ENCODE assay signal across 33 cellular contexts in genomic region chr2:166269322-166269721, GRCh38.
DNase-seq lines count a peak whose midpoint lies in the region; ATAC-seq and TF ChIP-seq lines count a peak whose summit lies in the region.
"Had no signal": no experiment of that assay in that cellular context is flagged by ENCODE, and none has a peak within 500 bp of the region (broad histone marks: within the 10 kb centered on the region; RNA-seq: fewer than 3 reads in every experiment).

No MANE protein-coding gene starts in this region.

- H3K9me3 Mint-ChIP-seq in neural progenitor cell, result no peaks in the 10 kb centered on the region
- H3K9me3 Mint-ChIP-seq: CD4-positive, alpha-beta T cell; CD8-positive, alpha-beta T cell had no signal

- H3K27me3 ChIP-seq in PC-3 (ENCODE audit: low read length) (no peaks in the 10 kb centered on the region), neural progenitor cell (no peaks in the 10 kb centered on the region)
- H3K27me3 ChIP-seq: BE2C; BLaER1; BLaER1 treated with 17β-estradiol and CSF1 and Interleukin-3, amounts not matched to agents 10 nM and 100 nM had no signal

- POLR2A ChIA-PET in PC-3 (lab: Charles Lee; ENCODE audit: unreplicated experiment), result interaction anchor here (0.5 kb wide), 1 partner anchor 24 kb away, joined by 3 read pairs; no protein-coding TSS in a partner anchor

- no peak overlapping the region for H3K4me3 Mint-ChIP-seq in neural progenitor cell
- H3K4me3 Mint-ChIP-seq: B cell; CD14-positive monocyte; CD4-positive, alpha-beta memory T cell; CD4-positive, alpha-beta T cell; CD4-positive, CD25-positive, alpha-beta regulatory T cell; CD8-positive, alpha-beta memory T cell; CD8-positive, alpha-beta T cell had no signal

- no peak overlapping the region for H3K27ac ChIP-seq in PC-3 (ENCODE audit: low read length)
- H3K27ac ChIP-seq in neural progenitor cell, result no peak overlapping the region
- H3K27ac ChIP-seq: 22Rv1; A549; BLaER1; BLaER1 treated with 17β-estradiol and CSF1 and Interleukin-3, amounts not matched to agents 10 nM and 100 nM; C4-2B had no signal

- CTCF ChIA-PET in PC-3 (lab: Charles Lee), result no interaction called here

- H3K4me1 ChIP-seq in PC-3 (ENCODE audit: insufficient read depth, low read length), result no peaks in the 10 kb centered on the region; the same call in 1 of the 2 replicates
- no peaks in the 10 kb centered on the region for H3K4me1 ChIP-seq in mucosa of descending colon (ENCODE audit: low read depth)
- no peaks in the 10 kb centered on the region for H3K4me1 ChIP-seq in neural progenitor cell
- H3K4me1 ChIP-seq: A549; BE2C; BLaER1; BLaER1 treated with 17β-estradiol and CSF1 and Interleukin-3, amounts not matched to agents 10 nM and 100 nM; Caco-2 had no signal

- no peaks in the 10 kb centered on the region for H4K20me1 ChIP-seq in PC-3 (ENCODE audit: low read length)
- no peaks in the 10 kb centered on the region for H4K20me1 ChIP-seq in neural progenitor cell (ENCODE audit: low read depth)
- H4K20me1 ChIP-seq: BLaER1; BLaER1 treated with 17β-estradiol and CSF1 and Interleukin-3, amounts not matched to agents 10 nM and 100 nM had no signal

- H2AFZ ChIP-seq in PC-3 (ENCODE audit: low read length) (no peak overlapping the region), neural progenitor cell (replicated peaks) (no peak overlapping the region)

- no peaks in the 10 kb centered on the region for H3K9me3 ChIP-seq in PC-3 (ENCODE audit: low read length)
- H3K9me3 ChIP-seq in mucosa of descending colon, result no peaks in the 10 kb centered on the region
- no peaks in the 10 kb centered on the region for H3K9me3 ChIP-seq in neural progenitor cell (ENCODE audit: low read depth)
- H3K9me3 ChIP-seq: A549; BE2C; BLaER1; BLaER1 treated with 17β-estradiol and CSF1 and Interleukin-3, amounts not matched to agents 10 nM and 100 nM; Caco-2 had no signal

- no peaks in the 10 kb centered on the region for H3K36me3 Mint-ChIP-seq in neural progenitor cell
- H3K36me3 Mint-ChIP-seq: CD4-positive, alpha-beta memory T cell; CD4-positive, CD25-positive, alpha-beta regulatory T cell; CD8-positive, alpha-beta memory T cell; CD8-positive, alpha-beta T cell had no signal

- H3K9ac ChIP-seq in PC-3 (ENCODE audit: low read length) (no peak overlapping the region), neural progenitor cell (no peak overlapping the region)
- H3K9ac ChIP-seq: BLaER1; BLaER1 treated with 17β-estradiol and CSF1 and Interleukin-3, amounts not matched to agents 10 nM and 100 nM had no signal

- no peak for DNase-seq in PC-3
- no peak for DNase-seq in left colon
- DNase-seq in mucosa of descending colon, result no peak
- no peak for DNase-seq in DMS114 treated with DMSO at 0.1 percent for 48 hours (lab: John Stamatoyannopoulos, UW; ENCODE audit: unreplicated experiment)
- no peak for DNase-seq in neural progenitor cell (ENCODE audit: low spot score)
- DNase-seq: 8988T; ACHN; AML-193; BE2C; C1 segment of cervical spinal cord; Caco-2; Calu3; CD4-positive, alpha-beta memory T cell; CD4-positive, alpha-beta T cell; CD4-positive, CD25-positive, alpha-beta regulatory T cell; CD8-positive, alpha-beta memory T cell; CD8-positive, alpha-beta T cell; COR-L47; DMS 273 treated with DMSO at 0.1 percent for 48 hours; DMS153; DMS53; DMS79; DMS79 treated with DMSO at 0.1 percent for 48 hours; DND-41; EL had no signal

- intact Hi-C loops in PC-3 (cut with micrococcal nuclease), result no loop called here
- intact Hi-C loops in left colon (cut with DNase I, micrococcal nuclease), result no loop called here
- intact Hi-C loops in mucosa of descending colon (cut with DNase I, micrococcal nuclease), result no loop called here

- BruUV-seq in PC-3 (replicated peaks; lab: Mats Ljungman, UMichigan), result no TSS peak

- no peak overlapping the region for H3K4me3 ChIP-seq in PC-3 (ENCODE audit: low read length)
- H3K4me3 ChIP-seq in mucosa of descending colon, result no peak overlapping the region
- H3K4me3 ChIP-seq in neural progenitor cell, result no peak overlapping the region
- H3K4me3 ChIP-seq: A549; BLaER1; BLaER1 treated with 17β-estradiol and CSF1 and Interleukin-3, amounts not matched to agents 10 nM and 100 nM had no signal

- H3K4me1 Mint-ChIP-seq in neural progenitor cell, result no peaks in the 10 kb centered on the region
- H3K4me1 Mint-ChIP-seq: B cell; CD14-positive monocyte; CD4-positive, alpha-beta memory T cell; CD4-positive, CD25-positive, alpha-beta regulatory T cell; CD8-positive, alpha-beta memory T cell had no signal

- no peak for TF ChIP-seq CTCF in PC-3 (conservative IDR thresholded peaks at IDR 0.05; ENCODE audit: low read depth, low read length)
- no peak for TF ChIP-seq CTCF in mucosa of descending colon (IDR thresholded peaks at IDR 0.05)
- no peak for TF ChIP-seq CTCF in neural progenitor cell (IDR thresholded peaks at IDR 0.05)

- H3K36me3 ChIP-seq in PC-3 (ENCODE audit: low read depth, low read length), result no peaks in the 10 kb centered on the region
- H3K36me3 ChIP-seq in mucosa of descending colon (ENCODE audit: low read depth), result no peaks in the 10 kb centered on the region
- no peaks in the 10 kb centered on the region for H3K36me3 ChIP-seq in neural progenitor cell
- H3K36me3 ChIP-seq: BE2C; BLaER1; BLaER1 treated with 17β-estradiol and CSF1 and Interleukin-3, amounts not matched to agents 10 nM and 100 nM had no signal

- H3K27me3 Mint-ChIP-seq in neural progenitor cell (ENCODE audit: insufficient read depth, low read depth), result peaks cover 2% of the 10 kb centered on the region
- H3K27me3 Mint-ChIP-seq: B cell; CD4-positive, alpha-beta memory T cell; CD4-positive, alpha-beta T cell; CD4-positive, CD25-positive, alpha-beta regulatory T cell; CD8-positive, alpha-beta memory T cell had no signal

- H3K9me2 ChIP-seq in PC-3 (replicated peaks; ENCODE audit: low read length), result no peaks in the 10 kb centered on the region

- no peaks in the 10 kb centered on the region for H3K79me2 ChIP-seq in PC-3 (ENCODE audit: low read length)
- H3K79me2 ChIP-seq in neural progenitor cell (ENCODE audit: low read depth), result no peaks in the 10 kb centered on the region

- H3K4me2 ChIP-seq in PC-3 (ENCODE audit: low read length) (no peak overlapping the region), neural progenitor cell (no peak overlapping the region)
- H3K4me2 ChIP-seq: A549; BLaER1; BLaER1 treated with 17β-estradiol and CSF1 and Interleukin-3, amounts not matched to agents 10 nM and 100 nM had no signal

- H3F3A ChIP-seq in PC-3 (ENCODE audit: low read length, unreplicated experiment), result no peaks in the 10 kb centered on the region
- no peaks in the 10 kb centered on the region for H3F3A ChIP-seq in neural progenitor cell (ENCODE audit: low read depth)

- no peak overlapping the region for H3K27ac Mint-ChIP-seq in neural progenitor cell
- H3K27ac Mint-ChIP-seq: B cell; CD14-positive monocyte; CD4-positive, alpha-beta memory T cell; CD4-positive, alpha-beta T cell; CD4-positive, CD25-positive, alpha-beta regulatory T cell; CD8-positive, alpha-beta memory T cell; CD8-positive, alpha-beta T cell had no signal

- peak; percentile 70 for ATAC-seq in PC-3
- ATAC-seq in left colon, result peak; percentile 85
- ATAC-seq in mucosa of descending colon, result peak; percentile 55
- no peak for ATAC-seq in HG03139 (IDR thresholded peaks at IDR 0.05; ENCODE audit: unreplicated experiment)
- ATAC-seq: A549; CD8-positive, alpha-beta T cell had no signal
